1 cellular context compared by ENCODE assay signal in genomic region chrX:153644356-153645125, GRCh38.
TF ChIP-seq lines count a peak whose summit lies in the region.

No MANE protein-coding gene starts in this region.

TF ChIP-seq in IMR-90, 13 proteins besides CTCF, POLR2A, EP300 and RAD21 (continued from another document):
- TF ChIP-seq ELK1 (IDR thresholded peaks at IDR 0.05; ENCODE audit: borderline replicate concordance, low read depth, low read length) (no peak), MAFK (IDR thresholded peaks at IDR 0.05; ENCODE audit: low read depth, low read length) (no peak), USF2 (IDR thresholded peaks at IDR 0.05; ENCODE audit: low read depth, low read length) (no peak), FOS (IDR thresholded peaks at IDR 0.05; ENCODE audit: low read depth, low read length) (no peak)
